Comparison of ENCODE assay signal across 12 cellular contexts in the genomic region with DNA sequence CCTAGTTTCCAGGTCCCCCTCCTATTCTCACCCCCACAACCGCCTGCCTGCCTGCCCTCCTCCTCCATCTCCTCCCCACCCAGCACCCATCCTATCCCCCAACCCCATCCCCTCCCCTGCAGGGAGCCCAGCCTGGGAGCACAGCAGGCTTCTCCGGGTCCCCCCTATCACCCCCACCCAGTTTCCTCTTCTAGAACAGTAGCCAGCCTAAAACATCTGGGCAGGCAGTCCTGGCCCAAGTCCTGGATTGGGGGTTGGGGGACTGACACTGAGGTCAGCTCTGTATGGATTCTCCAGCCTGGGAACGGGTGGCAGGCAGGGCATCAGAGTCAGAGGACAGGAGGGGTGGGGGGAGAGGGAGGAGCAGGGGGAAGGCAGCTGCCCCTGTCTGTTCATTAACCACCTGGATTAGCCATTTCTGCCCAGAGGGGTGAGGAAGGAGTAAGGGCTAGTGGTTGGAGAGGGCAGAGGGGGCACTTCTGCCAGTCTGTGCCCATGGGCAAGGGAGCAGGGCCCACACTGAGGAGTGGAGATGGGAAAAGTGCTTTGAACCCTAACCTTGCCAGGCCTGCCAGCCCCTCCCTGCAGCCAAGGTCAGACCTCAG. TPM values are rescaled to one million over a fixed set of nuclear protein-coding genes. Genes with fewer than 3 reads are reported as not detected.
DNase-seq lines count a peak whose midpoint lies in the region; ATAC-seq lines count a peak whose summit lies in the region.
"Had no signal": no experiment of that assay in that cellular context is flagged by ENCODE, and none has a peak within 500 bp of the region (broad histone marks: within the 10 kb centered on the region; RNA-seq: fewer than 3 reads in every experiment).

No MANE protein-coding gene starts in this region.

- H3K36me3 ChIP-seq in urinary bladder (ENCODE audit: insufficient read depth): no peaks in the 10 kb centered on the region
- H3K36me3 ChIP-seq: neutrophil had no signal

- no peaks in the 10 kb centered on the region for H3K4me1 ChIP-seq in urinary bladder (ENCODE audit: insufficient read depth)

- H3K27ac ChIP-seq in urinary bladder (ENCODE audit: low read depth): peak overlapping the region; percentile 73
- H3K27ac ChIP-seq: neutrophil, SK-N-MC had no signal

- peak overlapping the region; percentile 50 for H3K4me3 ChIP-seq in urinary bladder (ENCODE audit: low read depth, low read length)
- H3K4me3 ChIP-seq: SK-N-MC had no signal

- no peaks in the 10 kb centered on the region for H3K9me3 Mint-ChIP-seq in activated naive CD8-positive, alpha-beta T cell treated with anti-CD3 and anti-CD28 coated beads, Interleukin-2, amount 10 ng/mL, durations not matched to agents 7 days and 5 days
- no peaks in the 10 kb centered on the region for H3K9me3 Mint-ChIP-seq in activated naive CD8-positive, alpha-beta T cell treated with anti-CD3 and anti-CD28 coated beads, Interleukin-2, amount 50 U/mL, for 24 hours
- H3K9me3 Mint-ChIP-seq in activated T-helper 1 cell treated with anti-CD3 and anti-CD28 coated beads, Interleukin-12 subunit alpha, Interleukin-12 subunit beta, Interleukin-2, Interleukin-4 antibody, amounts not matched to agents 30 ng/mL and 10 ng/mL and 1 ng/mL, durations not matched to agents 14 hours and 24 hours and 36 hours: no peaks in the 10 kb centered on the region
- H3K9me3 Mint-ChIP-seq: stimulated activated memory B cell treated with anti-CD40 and anti-IgM and Interleukin-4, amounts not matched to agents 10 μg/mL and 1 μg/mL and 100 μg/mL, for 72 hours had no signal

- WGBS in urinary bladder: 15% methylated on average over 3 of the region's 3 CpGs

- H3K4me1 Mint-ChIP-seq in activated naive CD8-positive, alpha-beta T cell treated with anti-CD3 and anti-CD28 coated beads, Interleukin-2, amount 10 ng/mL, durations not matched to agents 7 days and 5 days: peaks cover 33% of the 10 kb centered on the region
- peaks cover 2% of the 10 kb centered on the region for H3K4me1 Mint-ChIP-seq in activated naive CD8-positive, alpha-beta T cell treated with anti-CD3 and anti-CD28 coated beads, Interleukin-2, amount 50 U/mL, for 24 hours
- H3K4me1 Mint-ChIP-seq in activated T-helper 1 cell treated with anti-CD3 and anti-CD28 coated beads, Interleukin-12 subunit alpha, Interleukin-12 subunit beta, Interleukin-2, Interleukin-4 antibody, amounts not matched to agents 30 ng/mL and 10 ng/mL and 1 ng/mL, durations not matched to agents 14 hours and 24 hours and 36 hours (ENCODE audit: low read depth): no peaks in the 10 kb centered on the region
- H3K4me1 Mint-ChIP-seq: stimulated activated memory B cell treated with anti-CD40 and anti-IgM and Interleukin-4, amounts not matched to agents 10 μg/mL and 1 μg/mL and 100 μg/mL, for 72 hours had no signal

- peak overlapping the region; percentile 74 for H3K27ac Mint-ChIP-seq in activated naive CD8-positive, alpha-beta T cell treated with anti-CD3 and anti-CD28 coated beads, Interleukin-2, amount 10 ng/mL, durations not matched to agents 7 days and 5 days
- no peak overlapping the region for H3K27ac Mint-ChIP-seq in activated naive CD8-positive, alpha-beta T cell treated with anti-CD3 and anti-CD28 coated beads, Interleukin-2, amount 50 U/mL, for 24 hours
- no peak overlapping the region for H3K27ac Mint-ChIP-seq in activated T-helper 1 cell treated with anti-CD3 and anti-CD28 coated beads, Interleukin-12 subunit alpha, Interleukin-12 subunit beta, Interleukin-2, Interleukin-4 antibody, amounts not matched to agents 30 ng/mL and 10 ng/mL and 1 ng/mL, durations not matched to agents 14 hours and 24 hours and 36 hours
- H3K27ac Mint-ChIP-seq: stimulated activated memory B cell treated with anti-CD40 and anti-IgM and Interleukin-4, amounts not matched to agents 10 μg/mL and 1 μg/mL and 100 μg/mL, for 72 hours had no signal

- intact Hi-C loops in activated T-helper 1 cell treated with anti-CD3 and anti-CD28 coated beads, Interleukin-12 subunit alpha, Interleukin-12 subunit beta, Interleukin-2, Interleukin-4 antibody, amounts not matched to agents 30 ng/mL and 10 ng/mL and 1 ng/mL, durations not matched to agents 14 hours and 24 hours and 36 hours (cut with micrococcal nuclease): no loop called here

- H3K27me3 Mint-ChIP-seq in activated naive CD8-positive, alpha-beta T cell treated with anti-CD3 and anti-CD28 coated beads, Interleukin-2, amount 10 ng/mL, durations not matched to agents 7 days and 5 days: peaks cover 43% of the 10 kb centered on the region
- peaks cover 12% of the 10 kb centered on the region for H3K27me3 Mint-ChIP-seq in activated naive CD8-positive, alpha-beta T cell treated with anti-CD3 and anti-CD28 coated beads, Interleukin-2, amount 50 U/mL, for 24 hours
- H3K27me3 Mint-ChIP-seq in activated T-helper 1 cell treated with anti-CD3 and anti-CD28 coated beads, Interleukin-12 subunit alpha, Interleukin-12 subunit beta, Interleukin-2, Interleukin-4 antibody, amounts not matched to agents 30 ng/mL and 10 ng/mL and 1 ng/mL, durations not matched to agents 14 hours and 24 hours and 36 hours (ENCODE audit: insufficient read depth): peaks cover 5% of the 10 kb centered on the region

- no peaks in the 10 kb centered on the region for H3K36me3 Mint-ChIP-seq in activated naive CD8-positive, alpha-beta T cell treated with anti-CD3 and anti-CD28 coated beads, Interleukin-2, amount 10 ng/mL, durations not matched to agents 7 days and 5 days
- H3K36me3 Mint-ChIP-seq in activated naive CD8-positive, alpha-beta T cell treated with anti-CD3 and anti-CD28 coated beads, Interleukin-2, amount 50 U/mL, for 24 hours (ENCODE audit: low read depth): no peaks in the 10 kb centered on the region
- no peaks in the 10 kb centered on the region for H3K36me3 Mint-ChIP-seq in activated T-helper 1 cell treated with anti-CD3 and anti-CD28 coated beads, Interleukin-12 subunit alpha, Interleukin-12 subunit beta, Interleukin-2, Interleukin-4 antibody, amounts not matched to agents 30 ng/mL and 10 ng/mL and 1 ng/mL, durations not matched to agents 14 hours and 24 hours and 36 hours (ENCODE audit: low read depth)
- H3K36me3 Mint-ChIP-seq: stimulated activated memory B cell treated with anti-CD40 and anti-IgM and Interleukin-4, amounts not matched to agents 10 μg/mL and 1 μg/mL and 100 μg/mL, for 72 hours had no signal

- no peak for DNase-seq in activated naive CD8-positive, alpha-beta T cell treated with anti-CD3 and anti-CD28 coated beads, Interleukin-2, amount 10 ng/mL, durations not matched to agents 7 days and 5 days
- no peak for DNase-seq in activated naive CD8-positive, alpha-beta T cell treated with anti-CD3 and anti-CD28 coated beads, Interleukin-2, amount 50 U/mL, for 24 hours
- peak; percentile 76 for DNase-seq in glomerular visceral epithelial cell (ENCODE audit: extremely low spot score)
- peak; percentile 29 for DNase-seq in occipital lobe (lab: John Stamatoyannopoulos, UW)
- DNase-seq in NCI-H128 (lab: John Stamatoyannopoulos, UW; ENCODE audit: unreplicated experiment): no peak
- DNase-seq in activated T-helper 1 cell treated with anti-CD3 and anti-CD28 coated beads, Interleukin-12 subunit alpha, Interleukin-12 subunit beta, Interleukin-2, Interleukin-4 antibody, amounts not matched to agents 30 ng/mL and 10 ng/mL and 1 ng/mL, durations not matched to agents 14 hours and 24 hours and 36 hours (ENCODE audit: low spot score): no peak
- DNase-seq in KG1 (lab: John Stamatoyannopoulos, UW): no peak
- DNase-seq: NCI-H1694 had no signal

- POLR2A ChIA-PET in activated naive CD8-positive, alpha-beta T cell treated with anti-CD3 and anti-CD28 coated beads, Interleukin-2, amount 10 ng/mL, durations not matched to agents 7 days and 5 days (lab: Charles Lee): interaction anchor here (0.6 to 1.5 kb wide), 2 partner anchors 12 to 1556 kb away, joined by 3 to 5 read pairs; partner anchors contain the start of gene GMPPA

- no peak for ATAC-seq in activated naive CD8-positive, alpha-beta T cell treated with anti-CD3 and anti-CD28 coated beads, Interleukin-2, amount 10 ng/mL, durations not matched to agents 7 days and 5 days (ENCODE audit: low read depth)
- ATAC-seq in activated naive CD8-positive, alpha-beta T cell treated with anti-CD3 and anti-CD28 coated beads, Interleukin-2, amount 50 U/mL, for 24 hours: no peak
- ATAC-seq: stimulated activated memory B cell treated with anti-CD40 and anti-IgM and Interleukin-4, amounts not matched to agents 10 μg/mL and 1 μg/mL and 100 μg/mL, for 72 hours had no signal

- peak overlapping the region; percentile 85 for H3K4me3 Mint-ChIP-seq in activated naive CD8-positive, alpha-beta T cell treated with anti-CD3 and anti-CD28 coated beads, Interleukin-2, amount 10 ng/mL, durations not matched to agents 7 days and 5 days
- no peak overlapping the region for H3K4me3 Mint-ChIP-seq in activated naive CD8-positive, alpha-beta T cell treated with anti-CD3 and anti-CD28 coated beads, Interleukin-2, amount 50 U/mL, for 24 hours
- H3K4me3 Mint-ChIP-seq in activated T-helper 1 cell treated with anti-CD3 and anti-CD28 coated beads, Interleukin-12 subunit alpha, Interleukin-12 subunit beta, Interleukin-2, Interleukin-4 antibody, amounts not matched to agents 30 ng/mL and 10 ng/mL and 1 ng/mL, durations not matched to agents 14 hours and 24 hours and 36 hours: no peak overlapping the region
- H3K4me3 Mint-ChIP-seq: stimulated activated memory B cell treated with anti-CD40 and anti-IgM and Interleukin-4, amounts not matched to agents 10 μg/mL and 1 μg/mL and 100 μg/mL, for 72 hours had no signal

RNA-seq across cellular contexts. Expression of gene TNS1, which starts 60.0 kb away (rescaled TPM):
- 10 to 100 TPM; 15.1 to 21.2 TPM for total RNA-seq in activated naive CD8-positive, alpha-beta T cell treated with anti-CD3 and anti-CD28 coated beads, Interleukin-2, amount 10 ng/mL, durations not matched to agents 7 days and 5 days
- total RNA-seq in occipital lobe: 3.1 TPM
- 191 TPM for total RNA-seq in urinary bladder
- polyA plus RNA-seq in urinary bladder: 576 TPM
- 0.41 and 1.1 TPM in 2 replicates for total RNA-seq in activated T-helper 1 cell treated with anti-CD3 and anti-CD28 coated beads, Interleukin-12 subunit alpha, Interleukin-12 subunit beta, Interleukin-2, Interleukin-4 antibody, amounts not matched to agents 30 ng/mL and 10 ng/mL and 1 ng/mL, durations not matched to agents 14 hours and 24 hours and 36 hours

Comparison
In these comparisons a context has a peak if more than half of its experiments do, and no peak if none do; other contexts are left out.
1. DNase-seq: peak in glomerular visceral epithelial cell (single experiment) and occipital lobe (single experiment); none in activated naive CD8-positive, alpha-beta T cell treated with anti-CD3 and anti-CD28 coated beads, Interleukin-2, amount 10 ng/mL, durations not matched to agents 7 days and 5 days (single experiment), activated naive CD8-positive, alpha-beta T cell treated with anti-CD3 and anti-CD28 coated beads, Interleukin-2, amount 50 U/mL, for 24 hours (single experiment), NCI-H128 (single experiment), activated T-helper 1 cell treated with anti-CD3 and anti-CD28 coated beads, Interleukin-12 subunit alpha, Interleukin-12 subunit beta, Interleukin-2, Interleukin-4 antibody, amounts not matched to agents 30 ng/mL and 10 ng/mL and 1 ng/mL, durations not matched to agents 14 hours and 24 hours and 36 hours (single experiment) and KG1 (single experiment).